29 cellular contexts compared by ENCODE assay signal in the genomic region with DNA sequence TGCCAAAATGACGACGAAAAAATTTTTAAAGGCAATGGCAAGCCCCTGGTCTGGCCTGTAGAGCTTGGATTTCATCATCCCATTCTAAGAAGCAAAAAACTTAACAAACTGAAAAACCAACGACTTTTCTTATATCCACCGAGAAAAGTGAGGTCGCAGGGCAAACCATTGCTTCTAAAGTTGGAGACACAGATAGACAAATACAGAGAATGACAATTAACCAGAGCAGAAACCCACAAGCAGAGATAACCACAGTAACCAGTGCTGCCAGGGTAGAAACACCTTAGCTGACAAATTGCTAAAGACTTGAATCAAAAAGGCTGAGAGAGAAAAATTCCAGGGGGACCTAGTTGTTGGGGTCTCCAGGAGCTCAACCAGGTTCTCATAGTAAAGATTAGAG.
"Had no signal": no experiment of that assay in that cellular context is flagged by ENCODE, and none has a peak within 500 bp of the region (broad histone marks: within the 10 kb centered on the region; RNA-seq: fewer than 3 reads in every experiment).

No MANE protein-coding gene starts in this region.

- H3K27me3 Mint-ChIP-seq: activated B cell treated with CpG ODN at 0.5 μM for 24 hours; activated CD8-positive, alpha-beta T cell treated with anti-CD3 and anti-CD28 coated beads for 36 hours; activated naive CD8-positive, alpha-beta T cell; activated T-helper 17 cell treated with anti-CD3 and anti-CD28 coated beads, Interleukin-2, amount 50 U/mL, for 72 hours; brain; central memory CD8-positive, alpha-beta T cell; T-helper 17 cell had no signal

- H3K9me3 Mint-ChIP-seq: brain had no signal

- H3K4me1 ChIP-seq: esophagus squamous epithelium, gastroesophageal sphincter had no signal

- H3K4me3 Mint-ChIP-seq: activated B cell treated with CpG ODN at 0.5 μM for 24 hours; activated CD8-positive, alpha-beta T cell treated with anti-CD3 and anti-CD28 coated beads for 36 hours; activated naive CD8-positive, alpha-beta T cell; activated T-cell treated with anti-CD3 and anti-CD28 coated beads, Interleukin-2, amount 50 U/mL, for 4 hours; activated T-helper 17 cell treated with anti-CD3 and anti-CD28 coated beads, Interleukin-2, amount 50 U/mL, for 72 hours; brain; central memory CD8-positive, alpha-beta T cell; T-helper 17 cell; T-helper 2 cell treated with Interferon-gamma antibody and Interleukin-4, amounts not matched to agents 5 μg/mL and 100 μg/mL, for 36 hours had no signal

- H3K36me3 ChIP-seq: esophagus squamous epithelium, gastroesophageal sphincter, heart right ventricle, WERI-Rb-1 had no signal

- H3K27me3 ChIP-seq: esophagus squamous epithelium, gastroesophageal sphincter, heart right ventricle had no signal

- DNase-seq: activated B cell treated with CpG ODN at 0.5 μM for 24 hours; activated CD4-positive, alpha-beta T cell treated with anti-CD3 and anti-CD28 coated beads for 48 hours; activated CD4-positive, alpha-beta T cell treated with anti-CD3 and anti-CD28 coated beads, Interleukin-2, amount 50 U/mL, for 1 hour; activated CD4-positive, alpha-beta T cell treated with anti-CD3 and anti-CD28 coated beads, Interleukin-2, amount 50 U/mL, for 48 hours; activated CD8-positive, alpha-beta memory T cell treated with anti-CD3 and anti-CD28 coated beads for 24 hours; activated CD8-positive, alpha-beta T cell treated with anti-CD3 and anti-CD28 coated beads for 36 hours; activated effector memory CD4-positive, alpha-beta T cell treated with Interleukin-2 at 50 U/mL for 16 hours; activated gamma-delta T cell treated with Interleukin-2 at 50 U/mL for 16 hours; activated naive CD4-positive, alpha-beta T cell treated with anti-CD3 and anti-CD28 coated beads, Interleukin-2, amount 50 U/mL, for 16 hours; activated naive CD4-positive, alpha-beta T cell treated with Interleukin-2 at 50 U/mL for 16 hours; activated T-cell treated with anti-CD3 and anti-CD28 coated beads, Interleukin-2, amount 50 U/mL, for 4 hours; amygdala; aorta; effector CD8-positive, alpha-beta T cell; esophagus squamous epithelium; foreskin melanocyte; heart right ventricle; T-helper 1 cell; T-helper 17 cell; T1000; WERI-Rb-1 had no signal

- H3K4me3 ChIP-seq: esophagus squamous epithelium, gastroesophageal sphincter, heart right ventricle had no signal

- H3K4me1 Mint-ChIP-seq: activated B cell treated with CpG ODN at 0.5 μM for 24 hours; activated T-helper 17 cell treated with anti-CD3 and anti-CD28 coated beads, Interleukin-2, amount 50 U/mL, for 72 hours; central memory CD8-positive, alpha-beta T cell; T-helper 17 cell had no signal

- H3K27ac Mint-ChIP-seq: activated B cell treated with CpG ODN at 0.5 μM for 24 hours; activated CD8-positive, alpha-beta T cell treated with anti-CD3 and anti-CD28 coated beads for 36 hours; activated naive CD8-positive, alpha-beta T cell; activated T-helper 17 cell treated with anti-CD3 and anti-CD28 coated beads, Interleukin-2, amount 50 U/mL, for 72 hours; brain; T-helper 17 cell; T-helper 2 cell treated with Interferon-gamma antibody and Interleukin-4, amounts not matched to agents 5 μg/mL and 100 μg/mL, for 36 hours had no signal

- H3K27ac ChIP-seq: epithelial cell of prostate, esophagus squamous epithelium, gastroesophageal sphincter, heart right ventricle, WERI-Rb-1 had no signal

- H3K36me3 Mint-ChIP-seq: brain had no signal

- H3K9me3 ChIP-seq: esophagus squamous epithelium, gastroesophageal sphincter, heart right ventricle had no signal

- ATAC-seq: activated CD4-positive, CD25-positive, alpha-beta regulatory T cell treated with anti-CD3 and anti-CD28 coated beads, Interleukin-2, amount 50 U/mL, for 24 hours; activated CD8-positive, alpha-beta T cell treated with anti-CD3 and anti-CD28 coated beads for 36 hours; activated T-cell treated with anti-CD3 and anti-CD28 coated beads, Interleukin-2, amount 50 U/mL, for 4 hours; activated T-helper 17 cell treated with anti-CD3 and anti-CD28 coated beads, Interleukin-2, amount 50 U/mL, for 72 hours; gastroesophageal sphincter; heart right ventricle; T-helper 17 cell had no signal
